In genomic region chr20:32356935-32357868, GRCh38 we compare ENCODE assay signal across 8 cellular contexts. TPM values are rescaled to one million over a fixed set of nuclear protein-coding genes. Genes with fewer than 3 reads are reported as not detected.
DNase-seq lines count a peak whose midpoint lies in the region; ATAC-seq and FAIRE-seq lines count a peak whose summit lies in the region.

No MANE protein-coding gene starts in this region.

- FAIRE-seq in RCC 7860 (lab: Jason Lieb, UNC), result peak; percentile 58

- no peaks in the 10 kb centered on the region for H3K9me3 ChIP-seq in ectodermal cell (ENCODE audit: control insufficient read depth, low read length)

- WGBS in ectodermal cell, 2 experiments, result 45 to 47% methylated on average over 21 of the region's 21 CpGs

- no peaks in the 10 kb centered on the region for H3K27me3 ChIP-seq in ectodermal cell (ENCODE audit: control insufficient read depth, insufficient read depth, low read length, poor library complexity, severe bottlenecking)

- H3K4me1 ChIP-seq in ectodermal cell (ENCODE audit: control insufficient read depth, insufficient read depth, low read length), result no peaks in the 10 kb centered on the region

- DNase-seq in activated T-cell treated with anti-CD3 and anti-CD28 coated beads for 24 hours (ENCODE audit: low read depth) (peak; percentile 23), RCC 7860 (ENCODE audit: low spot score) (peak; percentile 79), midbrain (lab: John Stamatoyannopoulos, UW) (peak; percentile 15)
- no peak for DNase-seq in activated T-cell treated with anti-CD3 and anti-CD28 coated beads, Interleukin-2, amount 50 U/mL, for 48 hours

- no peaks in the 10 kb centered on the region for H3K36me3 ChIP-seq in ectodermal cell (ENCODE audit: control insufficient read depth, insufficient read depth, low read length)

- peak overlapping the region; percentile 69 for H3K27ac ChIP-seq in ectodermal cell (ENCODE audit: insufficient read depth, low read depth, low read length, poor library complexity, severe bottlenecking)

- peak overlapping the region; percentile 78 for H3K4me3 ChIP-seq in ectodermal cell (ENCODE audit: insufficient read depth, low read depth, low read length)

- ATAC-seq in GM18858 (IDR thresholded peaks at IDR 0.05; ENCODE audit: unreplicated experiment), result no peak
- ATAC-seq in HG03196 (IDR thresholded peaks at IDR 0.05; ENCODE audit: unreplicated experiment), result no peak
- no peak for ATAC-seq in GM21619 (IDR thresholded peaks at IDR 0.05; ENCODE audit: unreplicated experiment)

RNA-seq across cellular contexts. Expression of gene ASXL1, which starts 0.9 kb away (rescaled TPM):
- polyA plus RNA-seq in ectodermal cell (2013, experiment 1 of 4), result 76.3 TPM
- polyA plus RNA-seq in ectodermal cell (2013, experiment 2 of 4), result 87.0 TPM
- 57.4 TPM for polyA plus RNA-seq in ectodermal cell (2013, experiment 3 of 4)
- polyA plus RNA-seq in ectodermal cell (2013, experiment 4 of 4), result 64.3 TPM

Comparison
In these comparisons a context has a peak if more than half of its experiments do, and no peak if none do; other contexts are left out.
1. DNase-seq: peak in activated T-cell treated with anti-CD3 and anti-CD28 coated beads for 24 hours (single experiment), RCC 7860 (single experiment) and midbrain (single experiment); none in activated T-cell treated with anti-CD3 and anti-CD28 coated beads, Interleukin-2, amount 50 U/mL, for 48 hours (0 of 2).